In the genomic region with DNA sequence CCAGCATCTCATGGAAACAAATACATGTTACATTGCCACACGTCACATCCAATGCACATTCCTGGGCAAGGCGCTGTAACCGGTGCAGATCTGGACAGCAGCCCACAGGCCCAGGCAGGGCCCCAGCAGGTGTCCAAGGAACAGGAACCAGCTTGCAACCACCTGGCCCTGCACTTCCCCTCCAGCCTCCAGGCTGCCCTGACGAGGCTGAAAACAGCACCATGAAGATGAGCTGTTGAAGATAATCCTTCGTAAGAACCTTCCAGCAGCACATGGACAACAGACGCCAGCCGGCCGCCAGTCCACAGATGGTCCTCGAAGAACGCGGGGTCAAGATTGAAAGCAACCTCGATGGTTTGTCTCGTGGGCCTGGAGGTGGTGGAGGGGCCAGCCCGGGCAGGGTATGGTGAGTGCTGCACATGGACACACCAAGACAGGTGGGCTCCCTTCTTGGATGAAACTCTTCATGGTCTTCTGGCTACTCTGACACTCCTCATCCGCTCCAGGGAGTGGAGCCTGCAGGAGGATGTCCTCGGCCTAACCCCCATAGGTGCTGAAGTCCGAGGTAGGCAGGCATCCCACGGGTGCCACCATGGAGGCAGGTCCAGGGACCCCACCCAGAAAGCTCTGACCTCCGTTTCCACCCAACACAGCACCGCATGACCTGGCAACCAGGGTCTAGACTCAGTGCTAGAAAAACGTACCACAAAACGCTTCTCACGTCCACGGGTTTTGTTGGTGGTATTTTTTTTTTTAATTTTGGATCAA, we compare ENCODE assay signal across 1 cellular context.
A peak's percentile ranks its signal among the peaks of the same experiment; 100 is the strongest.
TF ChIP-seq lines count a peak whose summit lies in the region.

No MANE protein-coding gene starts in this region.

TF ChIP-seq in H1, 55 proteins besides CTCF, POLR2A, EP300 and RAD21:
- TF ChIP-seq POLR2AphosphoS5 (IDR thresholded peaks at IDR 0.05; ENCODE audit: low read depth, low read length) (0 out of 2 replicates have a peak, but pooled peaks have one; percentile 50), CBX5 (IDR thresholded peaks at IDR 0.05; ENCODE audit: low read depth, low read length) (no peak), SIX5 (IDR thresholded peaks at IDR 0.05; ENCODE audit: low read depth, low read length) (no peak)
